ENCODE assay signal across 8 cellular contexts in genomic region chr3:128794788-128795649, GRCh38.
DNase-seq lines count a peak whose midpoint lies in the region; ATAC-seq lines count a peak whose summit lies in the region.

No MANE protein-coding gene starts in this region.

- H3K27ac Mint-ChIP-seq in CD4-positive, alpha-beta memory T cell: peak overlapping the region; percentile 73 to 91 (median 88)
- peak overlapping the region in 5 of 6 donors; percentile 58 to 87 (median 69) for H3K27ac Mint-ChIP-seq in naive B cell

- CTCF ChIA-PET in CD4-positive, alpha-beta memory T cell (lab: Charles Lee; ENCODE audit: partially characterized antibody): interaction anchor here (0.8 to 10.3 kb wide), 39 partner anchors 7 to 450 kb away, joined by 3 to 186 read pairs (median 4); partner anchors contain the start of genes RAB7A and RPN1

- POLR2A ChIA-PET in CD4-positive, alpha-beta memory T cell (lab: Charles Lee; ENCODE audit: partially characterized antibody): interaction anchor here (0.8 to 4.8 kb wide), 9 partner anchors 9 to 178 kb away, joined by 3 to 78 read pairs (median 5); partner anchors contain the start of gene RAB7A

- H3K4me1 ChIP-seq in CD4-positive, alpha-beta memory T cell (ENCODE audit: insufficient read depth, low read length): peaks cover 58% of the 10 kb centered on the region

- H3K9me3 ChIP-seq in CD4-positive, alpha-beta memory T cell (ENCODE audit: control insufficient read depth in 1 of 2, low read length in 2 of 2): no peaks in the 10 kb centered on the region

- H3K27me3 ChIP-seq in CD4-positive, alpha-beta memory T cell (ENCODE audit: insufficient read depth, low read length): no peaks in the 10 kb centered on the region

- H3K4me3 ChIP-seq in CD4-positive, alpha-beta memory T cell (ENCODE audit: low read length in 2 of 2): no peak overlapping the region

- no peaks in the 10 kb centered on the region for H3K9me3 Mint-ChIP-seq in CD4-positive, alpha-beta memory T cell
- no peaks in the 10 kb centered on the region for H3K9me3 Mint-ChIP-seq in naive B cell

- intact Hi-C loops in CD4-positive, alpha-beta memory T cell (cut with micrococcal nuclease): loop anchor here (1.0 to 2.0 kb wide), 5 partner anchors 8 to 178 kb away; partner anchors contain the start of gene RAB7A

- peaks cover 29 to 41% of the 10 kb centered on the region in 2 donors for H3K36me3 Mint-ChIP-seq in CD4-positive, alpha-beta memory T cell
- peaks cover 9 to 24% of the 10 kb centered on the region in 2 donors for H3K36me3 Mint-ChIP-seq in naive B cell

- DNase-seq in CD4-positive, alpha-beta memory T cell: peak; percentile 71 to 75 (median 74)
- DNase-seq in NOMO-1 (lab: John Stamatoyannopoulos, UW; ENCODE audit: unreplicated experiment in 2 of 2) (peak; percentile 63 to 67), epithelial cell of prostate (ENCODE audit: low read depth, low spot score) (no peak), naive B cell (peak; percentile 65), superior temporal gyrus (ENCODE audit: extremely low spot score) (peak; percentile 88)
- DNase-seq in activated CD8-positive, alpha-beta memory T cell treated with anti-CD3 and anti-CD28 coated beads, Interleukin-2, amount 50 U/mL, for 1 hour (ENCODE audit: extremely low read depth): peak; percentile 28

- H3K27me3 Mint-ChIP-seq in CD4-positive, alpha-beta memory T cell: no peaks in the 10 kb centered on the region
- H3K27me3 Mint-ChIP-seq in naive B cell: no peaks in the 10 kb centered on the region

- peak; percentile 72 for ATAC-seq in GM19324 (IDR thresholded peaks at IDR 0.05; ENCODE audit: low FRiP score, unreplicated experiment)
- peak; percentile 59 for ATAC-seq in HG03565 (IDR thresholded peaks at IDR 0.05; ENCODE audit: unreplicated experiment)
- ATAC-seq in naive B cell (ENCODE audit: low read depth in 2 of 2): peak; percentile 99

- H3K27ac ChIP-seq in CD4-positive, alpha-beta memory T cell (ENCODE audit: low read depth, low read length): peak overlapping the region; percentile 18
- H3K27ac ChIP-seq in epithelial cell of prostate: peak overlapping the region; percentile 76

- H3K4me1 Mint-ChIP-seq in CD4-positive, alpha-beta memory T cell: peaks cover 37 to 68% (median 55%) of the 10 kb centered on the region in 4 donors
- peaks cover 28 to 48% (median 35%) of the 10 kb centered on the region in 3 donors for H3K4me1 Mint-ChIP-seq in naive B cell

- H3K36me3 ChIP-seq in CD4-positive, alpha-beta memory T cell (ENCODE audit: insufficient read depth, low read length): peaks cover 34% of the 10 kb centered on the region

- H3K4me3 Mint-ChIP-seq in CD4-positive, alpha-beta memory T cell: peak overlapping the region in 4 of 8 donors; percentile 7 to 47 (median 22)
- H3K4me3 Mint-ChIP-seq in naive B cell: no peak overlapping the region
